8 cellular contexts compared by ENCODE assay signal in the genomic region with DNA sequence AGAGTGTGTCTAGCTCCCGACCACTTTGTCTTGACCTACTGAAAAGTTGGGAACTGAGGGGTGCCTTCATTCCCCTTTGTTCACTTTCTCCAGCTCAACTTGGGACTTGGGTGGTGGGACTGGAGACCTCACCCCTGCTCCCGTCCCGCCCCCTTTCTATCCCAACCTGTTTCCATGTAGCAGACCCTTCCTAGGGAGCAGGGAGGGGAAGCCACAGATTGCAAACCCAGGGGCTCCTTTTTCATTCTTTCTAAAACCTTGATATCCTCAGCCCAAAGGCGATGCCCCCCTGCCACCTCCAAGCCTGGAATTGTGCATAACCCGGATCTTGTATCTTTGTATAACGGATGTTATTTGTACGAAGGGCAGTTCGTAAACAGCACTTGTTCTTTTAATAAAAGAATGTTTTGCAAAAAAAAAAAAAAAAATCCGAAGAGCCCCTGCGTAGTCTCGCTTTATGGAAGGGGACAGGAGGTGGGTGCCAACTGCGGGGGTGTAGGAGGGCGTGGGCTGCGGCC. TPM values are rescaled to one million over a fixed set of nuclear protein-coding genes. Genes with fewer than 3 reads are reported as not detected.
DNase-seq lines count a peak whose midpoint lies in the region; ATAC-seq and TF ChIP-seq lines count a peak whose summit lies in the region.

No MANE protein-coding gene starts in this region.

- no peak overlapping the region for H2BK15ac ChIP-seq in neuronal stem cell (ENCODE audit: low read length)

- DNase-seq in CD14-positive monocyte (ENCODE audit: low spot score), result no peak
- DNase-seq in effector memory CD8-positive, alpha-beta T cell, result no peak
- DNase-seq in neuronal stem cell (ENCODE audit: low spot score), result no peak
- DNase-seq in putamen (ENCODE audit: low spot score), result no peak
- no peak for DNase-seq in NCI-H1417 (lab: John Stamatoyannopoulos, UW)
- no peak for DNase-seq in NCI-H2227 treated with DMSO at 0.1 percent for 48 hours (lab: John Stamatoyannopoulos, UW)

- peaks cover 23 to 31% of the 10 kb centered on the region in 2 donors for H3K36me3 Mint-ChIP-seq in CD14-positive monocyte
- H3K36me3 Mint-ChIP-seq in effector memory CD8-positive, alpha-beta T cell (ENCODE audit: insufficient read depth), result peaks cover 37% of the 10 kb centered on the region

- H3K9me3 Mint-ChIP-seq in CD14-positive monocyte, result peaks cover 0 to 3% (median 0%) of the 10 kb centered on the region in 7 donors
- no peaks in the 10 kb centered on the region for H3K9me3 Mint-ChIP-seq in effector memory CD8-positive, alpha-beta T cell

- no peak overlapping the region for H2BK120ac ChIP-seq in neuronal stem cell (ENCODE audit: low read depth, low read length)

- H3K27ac ChIP-seq in OCI-LY1 (ENCODE audit: low read depth, low read length, poor library complexity, severe bottlenecking) (peak overlapping the region; percentile 22), neuronal stem cell (replicated peaks; ENCODE audit: low read length) (no peak overlapping the region)

- H3K14ac ChIP-seq in neuronal stem cell (ENCODE audit: low read length), result peak overlapping the region; percentile 99

- no peak overlapping the region for H2BK5ac ChIP-seq in neuronal stem cell (ENCODE audit: low read length)

- no peaks in the 10 kb centered on the region for H3K79me2 ChIP-seq in OCI-LY1 (ENCODE audit: insufficient read depth, low read length)

- intact Hi-C loops in CD14-positive monocyte (cut with micrococcal nuclease), result no loop called here

- peak overlapping the region; percentile 86 for H3K4ac ChIP-seq in neuronal stem cell (ENCODE audit: low read length)

- peak overlapping the region; percentile 66 to 67 for H3K4me3 Mint-ChIP-seq in CD14-positive monocyte
- H3K4me3 Mint-ChIP-seq in effector memory CD8-positive, alpha-beta T cell, result peak overlapping the region; percentile 82 to 88

- peaks cover 0 to 8% (median 0%) of the 10 kb centered on the region in 3 donors for H3K27me3 Mint-ChIP-seq in CD14-positive monocyte (ENCODE audit: low read depth in 3 of 3)
- H3K27me3 Mint-ChIP-seq in effector memory CD8-positive, alpha-beta T cell, result no peaks in the 10 kb centered on the region

- H3K36me3 ChIP-seq in OCI-LY1 (ENCODE audit: insufficient read depth, low read length) (peaks cover 8% of the 10 kb centered on the region; the same call in 1 of the 2 replicates), neuronal stem cell (replicated peaks in 1 of 2; ENCODE audit: control insufficient read depth in 2 of 2, insufficient read depth in 2 of 2, low read length in 2 of 2) (peaks cover 14 to 49% of the 10 kb centered on the region in 2 donors)

- WGBS in neuronal stem cell (ENCODE audit: extremely low coverage in 2 of 2, insufficient read length in 2 of 2, insufficient replicate concordance in 1 of 2), 2 donors, result no CpG with 5 or more reads among the region's 14 CpGs

- H3K9ac ChIP-seq in OCI-LY1 (ENCODE audit: low read length) (peak overlapping the region; percentile 78), neuronal stem cell (ENCODE audit: low read depth, low read length, poor library complexity) (peak overlapping the region; percentile 94)

- peaks cover 58% of the 10 kb centered on the region for H3K4me1 Mint-ChIP-seq in CD14-positive monocyte
- peaks cover 70 to 75% of the 10 kb centered on the region in 2 donors for H3K4me1 Mint-ChIP-seq in effector memory CD8-positive, alpha-beta T cell (ENCODE audit: low read depth in 2 of 2)

- H3K4me2 ChIP-seq in OCI-LY1 (ENCODE audit: low read length) (peak overlapping the region; percentile 93), neuronal stem cell (ENCODE audit: insufficient read depth, low read length, poor library complexity, severe bottlenecking) (peak overlapping the region; percentile 72)

- H3K9me2 ChIP-seq in OCI-LY1 (ENCODE audit: low read depth, low read length), result no peaks in the 10 kb centered on the region

- H3K9me3 ChIP-seq in OCI-LY1 (ENCODE audit: low read length), result no peaks in the 10 kb centered on the region
- H3K9me3 ChIP-seq in neuronal stem cell (replicated peaks in 1 of 2; ENCODE audit: control insufficient read depth in 2 of 2, insufficient read depth in 1 of 2, low read depth in 1 of 2, low read length in 2 of 2), result no peaks in the 10 kb centered on the region

- H3K27me3 ChIP-seq in OCI-LY1 (ENCODE audit: insufficient read depth, low read length) (no peaks in the 10 kb centered on the region), neuronal stem cell (ENCODE audit: control insufficient read depth in 3 of 3, insufficient read depth in 3 of 3, low read depth in 1 of 3, low read length in 3 of 3) (no peaks in the 10 kb centered on the region)

- no peaks in the 10 kb centered on the region for H3K79me1 ChIP-seq in neuronal stem cell (ENCODE audit: low read depth, low read length)

- H4K91ac ChIP-seq in neuronal stem cell (ENCODE audit: low read depth, low read length, poor library complexity), result no peak overlapping the region

- H3K4me3 ChIP-seq in OCI-LY1 (ENCODE audit: low read depth, low read length, poor library complexity, severe bottlenecking) (peak overlapping the region; percentile 67), neuronal stem cell (ENCODE audit: low read length in 2 of 2) (peak overlapping the region; percentile 53 to 82)

- no peak for ATAC-seq in effector memory CD8-positive, alpha-beta T cell (replicated peaks)
- no peak for ATAC-seq in GM18873 (IDR thresholded peaks at IDR 0.05; ENCODE audit: low FRiP score, unreplicated experiment)

- H2BK12ac ChIP-seq in neuronal stem cell (ENCODE audit: low read length), result no peak overlapping the region

- TF ChIP-seq CTCF in CD14-positive monocyte (IDR thresholded peaks at IDR 0.05) (no peak), OCI-LY1 (IDR thresholded peaks at IDR 0.05; ENCODE audit: low read length) (no peak)

- peak overlapping the region; percentile 74 for H4K8ac ChIP-seq in neuronal stem cell (ENCODE audit: low read depth, low read length)

- no peaks in the 10 kb centered on the region for H4K20me1 ChIP-seq in OCI-LY1 (ENCODE audit: insufficient read depth, low read length)

- peaks cover 5% of the 10 kb centered on the region; the same call in 1 of the 2 replicates for H3F3A ChIP-seq in OCI-LY1 (ENCODE audit: insufficient read depth, low read length)

- peak overlapping the region; percentile 91 for H3K18ac ChIP-seq in neuronal stem cell (ENCODE audit: low read length)

- no peak overlapping the region for H2AK5ac ChIP-seq in neuronal stem cell (ENCODE audit: low read depth, low read length)

- H3K4me1 ChIP-seq in OCI-LY1 (ENCODE audit: insufficient read depth, low read length, severe bottlenecking), result peaks cover 43% of the 10 kb centered on the region
- peaks cover 9 to 12% of the 10 kb centered on the region in 2 donors for H3K4me1 ChIP-seq in neuronal stem cell (ENCODE audit: control insufficient read depth in 2 of 2, insufficient read depth in 1 of 2, low read depth in 1 of 2, low read length in 2 of 2)

- no peak overlapping the region for H3K23ac ChIP-seq in neuronal stem cell (ENCODE audit: low read depth, low read length, poor library complexity)

- peak overlapping the region in 5 of 7 donors; percentile 13 to 84 (median 72) for H3K27ac Mint-ChIP-seq in CD14-positive monocyte
- peak overlapping the region; percentile 94 to 99 for H3K27ac Mint-ChIP-seq in effector memory CD8-positive, alpha-beta T cell

- H2AFZ ChIP-seq in OCI-LY1 (ENCODE audit: low read length) (no peak overlapping the region), neuronal stem cell (ENCODE audit: low read length) (peak overlapping the region; percentile 88)

RNA-seq across cellular contexts. Expression of gene CISD3, which starts 0.7 kb away (rescaled TPM):
- polyA plus RNA-seq in CD14-positive monocyte, result 10 to 100 TPM; 53.4 to 61.2 TPM
- 4.7 TPM for polyA plus RNA-seq in neuronal stem cell (2013, experiment 1 of 2)
- 4.8 TPM for polyA plus RNA-seq in neuronal stem cell (2013, experiment 2 of 2)

RNA-seq across cellular contexts. Expression of gene PCGF2, which starts 18.7 kb away (rescaled TPM):
- not detected for polyA plus RNA-seq in CD14-positive monocyte
- polyA plus RNA-seq in neuronal stem cell (2013, experiment 1 of 2), result 74.0 TPM
- 69.4 TPM for polyA plus RNA-seq in neuronal stem cell (2013, experiment 2 of 2)

RNA-seq across cellular contexts. Expression of gene PSMB3, which starts 23.1 kb away (rescaled TPM):
- 100 to 1,000 TPM; 625 to 689 TPM for polyA plus RNA-seq in CD14-positive monocyte
- 263 TPM for polyA plus RNA-seq in neuronal stem cell (2013, experiment 1 of 2)
- 265 TPM for polyA plus RNA-seq in neuronal stem cell (2013, experiment 2 of 2)

RNA-seq across cellular contexts. Expression of gene MLLT6, which starts 24.4 kb away (rescaled TPM):
- polyA plus RNA-seq in CD14-positive monocyte, result under 1 TPM; 0.72 to 0.82 TPM
- polyA plus RNA-seq in neuronal stem cell (2013, experiment 1 of 2), result 14.2 TPM
- polyA plus RNA-seq in neuronal stem cell (2013, experiment 2 of 2), result 14.1 TPM

RNA-seq across cellular contexts. Expression of gene EPOP, which starts 54.7 kb away (rescaled TPM):
- not detected for polyA plus RNA-seq in CD14-positive monocyte
- polyA plus RNA-seq in neuronal stem cell (2013, experiment 1 of 2), result 17.0 TPM
- 16.8 TPM for polyA plus RNA-seq in neuronal stem cell (2013, experiment 2 of 2)
